8 cellular contexts compared by ENCODE assay signal in genomic region chr13:46184277-46184699, GRCh38. TPM values are rescaled to one million over a fixed set of nuclear protein-coding genes. Genes with fewer than 3 reads are reported as not detected.
DNase-seq lines count a peak whose midpoint lies in the region; ATAC-seq and TF ChIP-seq lines count a peak whose summit lies in the region.

No MANE protein-coding gene starts in this region.

- peak overlapping the region in 1 of 2 donors; percentile 21 for H3K4me3 ChIP-seq in CD4-positive, alpha-beta memory T cell (ENCODE audit: low read length in 2 of 2)
- H3K4me3 ChIP-seq in liver (ENCODE audit: low read depth in 1 of 3, low read length in 3 of 3), result no peak overlapping the region

- CTCF ChIA-PET in CD4-positive, alpha-beta memory T cell (lab: Charles Lee; ENCODE audit: partially characterized antibody), result interaction anchor here (1.0 to 4.5 kb wide), 7 partner anchors 8 to 58 kb away, joined by 3 to 42 read pairs (median 5); no protein-coding TSS in a partner anchor

- peak; percentile 77 to 81 (median 80) for DNase-seq in CD4-positive, alpha-beta memory T cell
- DNase-seq in T-helper 1 cell (peak; percentile 33 to 87 (median 60)), NCI-H1930 (lab: John Stamatoyannopoulos, UW) (no peak)
- DNase-seq in activated naive CD8-positive, alpha-beta T cell treated with anti-CD3 and anti-CD28 coated beads, Interleukin-2, amount 10 ng/mL, durations not matched to agents 7 days and 5 days, result peak; percentile 72

- peak overlapping the region; percentile 89 for H3K27ac ChIP-seq in CD4-positive, alpha-beta memory T cell (ENCODE audit: low read depth, low read length)
- H3K27ac ChIP-seq in liver (ENCODE audit: low read depth in 1 of 2, low read length in 2 of 2), result peak overlapping the region in 1 of 2 donors; percentile 10

- intact Hi-C loops in CD4-positive, alpha-beta memory T cell (cut with micrococcal nuclease), result loop anchor here (1.0 to 5.0 kb wide), 8 partner anchors 12 to 137 kb away; partner anchors contain the start of genes LRRC63 and ZC3H13

- peak overlapping the region; percentile 67 to 98 (median 98) for H3K4me3 Mint-ChIP-seq in CD4-positive, alpha-beta memory T cell
- peak overlapping the region; percentile 98 for H3K4me3 Mint-ChIP-seq in activated naive CD8-positive, alpha-beta T cell treated with anti-CD3 and anti-CD28 coated beads, Interleukin-2, amount 10 ng/mL, durations not matched to agents 7 days and 5 days
- peak overlapping the region; percentile 98 for H3K4me3 Mint-ChIP-seq in stimulated activated memory B cell treated with anti-CD40 and anti-IgM and Interleukin-4, amounts not matched to agents 10 μg/mL and 1 μg/mL and 100 μg/mL, for 72 hours

- H3K9me3 Mint-ChIP-seq in CD4-positive, alpha-beta memory T cell, result peaks cover 0 to 1% (median 0%) of the 10 kb centered on the region in 8 donors
- H3K9me3 Mint-ChIP-seq in activated naive CD8-positive, alpha-beta T cell treated with anti-CD3 and anti-CD28 coated beads, Interleukin-2, amount 10 ng/mL, durations not matched to agents 7 days and 5 days, result no peaks in the 10 kb centered on the region
- no peaks in the 10 kb centered on the region for H3K9me3 Mint-ChIP-seq in stimulated activated memory B cell treated with anti-CD40 and anti-IgM and Interleukin-4, amounts not matched to agents 10 μg/mL and 1 μg/mL and 100 μg/mL, for 72 hours

- no peaks in the 10 kb centered on the region for H3K9me3 ChIP-seq in CD4-positive, alpha-beta memory T cell (ENCODE audit: control insufficient read depth in 1 of 2, low read length in 2 of 2)
- H3K9me3 ChIP-seq in liver (ENCODE audit: control insufficient read depth in 4 of 4, low read length in 3 of 4), result no peaks in the 10 kb centered on the region

- peak; percentile 41 for ATAC-seq in GM19452 (IDR thresholded peaks at IDR 0.05; ENCODE audit: unreplicated experiment)
- peak; percentile 32 for ATAC-seq in HG03469 (IDR thresholded peaks at IDR 0.05; ENCODE audit: unreplicated experiment)
- ATAC-seq in activated naive CD8-positive, alpha-beta T cell treated with anti-CD3 and anti-CD28 coated beads, Interleukin-2, amount 10 ng/mL, durations not matched to agents 7 days and 5 days (ENCODE audit: low read depth), result peak; percentile 69
- ATAC-seq in stimulated activated memory B cell treated with anti-CD40 and anti-IgM and Interleukin-4, amounts not matched to agents 10 μg/mL and 1 μg/mL and 100 μg/mL, for 72 hours, result peak; percentile 69

- peaks cover 36% of the 10 kb centered on the region for H3K4me1 ChIP-seq in CD4-positive, alpha-beta memory T cell (ENCODE audit: insufficient read depth, low read length)
- H3K4me1 ChIP-seq in liver (ENCODE audit: control insufficient read depth in 4 of 4, insufficient read depth in 4 of 4, low read length in 3 of 4), result peaks cover 0 to 1% (median 0%) of the 10 kb centered on the region in 4 donors

- no peaks in the 10 kb centered on the region for H3K36me3 ChIP-seq in CD4-positive, alpha-beta memory T cell (ENCODE audit: insufficient read depth, low read length)
- no peaks in the 10 kb centered on the region for H3K36me3 ChIP-seq in liver (ENCODE audit: control insufficient read depth in 4 of 4, insufficient read depth in 3 of 4, low read depth in 1 of 4, low read length in 3 of 4)

- no peaks in the 10 kb centered on the region for H3K27me3 Mint-ChIP-seq in CD4-positive, alpha-beta memory T cell
- peaks cover 4% of the 10 kb centered on the region for H3K27me3 Mint-ChIP-seq in activated naive CD8-positive, alpha-beta T cell treated with anti-CD3 and anti-CD28 coated beads, Interleukin-2, amount 10 ng/mL, durations not matched to agents 7 days and 5 days
- H3K27me3 Mint-ChIP-seq in stimulated activated memory B cell treated with anti-CD40 and anti-IgM and Interleukin-4, amounts not matched to agents 10 μg/mL and 1 μg/mL and 100 μg/mL, for 72 hours, result no peaks in the 10 kb centered on the region

- peak; percentile 36 for TF ChIP-seq CTCF in liver (IDR thresholded peaks at IDR 0.05; ENCODE audit: low read depth, low read length, missing input control)

- peaks cover 4 to 21% of the 10 kb centered on the region in 2 donors for H3K36me3 Mint-ChIP-seq in CD4-positive, alpha-beta memory T cell
- H3K36me3 Mint-ChIP-seq in activated naive CD8-positive, alpha-beta T cell treated with anti-CD3 and anti-CD28 coated beads, Interleukin-2, amount 10 ng/mL, durations not matched to agents 7 days and 5 days, result peaks cover 14% of the 10 kb centered on the region
- peaks cover 13% of the 10 kb centered on the region for H3K36me3 Mint-ChIP-seq in stimulated activated memory B cell treated with anti-CD40 and anti-IgM and Interleukin-4, amounts not matched to agents 10 μg/mL and 1 μg/mL and 100 μg/mL, for 72 hours

- 38% methylated on average over 6 of the region's 6 CpGs for WGBS in liver

- peak overlapping the region; percentile 90 to 99 (median 96) for H3K27ac Mint-ChIP-seq in CD4-positive, alpha-beta memory T cell
- peak overlapping the region; percentile 100 for H3K27ac Mint-ChIP-seq in activated naive CD8-positive, alpha-beta T cell treated with anti-CD3 and anti-CD28 coated beads, Interleukin-2, amount 10 ng/mL, durations not matched to agents 7 days and 5 days
- H3K27ac Mint-ChIP-seq in stimulated activated memory B cell treated with anti-CD40 and anti-IgM and Interleukin-4, amounts not matched to agents 10 μg/mL and 1 μg/mL and 100 μg/mL, for 72 hours, result peak overlapping the region; percentile 94

- no peaks in the 10 kb centered on the region for H3K27me3 ChIP-seq in CD4-positive, alpha-beta memory T cell (ENCODE audit: insufficient read depth, low read length)
- no peaks in the 10 kb centered on the region for H3K27me3 ChIP-seq in liver (ENCODE audit: control insufficient read depth in 4 of 4, insufficient read depth in 4 of 4, low read length in 3 of 4)

- H3K4me1 Mint-ChIP-seq in CD4-positive, alpha-beta memory T cell, result peaks cover 34 to 50% (median 39%) of the 10 kb centered on the region in 4 donors
- peaks cover 36% of the 10 kb centered on the region for H3K4me1 Mint-ChIP-seq in activated naive CD8-positive, alpha-beta T cell treated with anti-CD3 and anti-CD28 coated beads, Interleukin-2, amount 10 ng/mL, durations not matched to agents 7 days and 5 days
- peaks cover 53% of the 10 kb centered on the region for H3K4me1 Mint-ChIP-seq in stimulated activated memory B cell treated with anti-CD40 and anti-IgM and Interleukin-4, amounts not matched to agents 10 μg/mL and 1 μg/mL and 100 μg/mL, for 72 hours

- POLR2A ChIA-PET in CD4-positive, alpha-beta memory T cell (lab: Charles Lee; ENCODE audit: partially characterized antibody), result interaction anchor here (0.9 to 16.8 kb wide), 8 partner anchors 12 to 112 kb away, joined by 3 to 288 read pairs (median 4); partner anchors contain the start of gene LRRC63
- POLR2A ChIA-PET in activated naive CD8-positive, alpha-beta T cell treated with anti-CD3 and anti-CD28 coated beads, Interleukin-2, amount 10 ng/mL, durations not matched to agents 7 days and 5 days (lab: Charles Lee), result interaction anchor here (0.6 to 2.2 kb wide), 4 partner anchors 8 to 27 kb away, joined by 3 to 8 read pairs (median 4); no protein-coding TSS in a partner anchor

- no peak overlapping the region for H3K9ac ChIP-seq in liver (ENCODE audit: low read depth in 1 of 2, low read length in 2 of 2)

- TF ChIP-seq RAD21 in liver (IDR thresholded peaks at IDR 0.05), result peak in 1 of 2 donors; percentile 61

TF ChIP-seq in liver, 16 proteins besides CTCF, POLR2A, EP300 and RAD21:
- TF ChIP-seq FOXA1 (IDR thresholded peaks at IDR 0.05) (no peak), FOXA2 (IDR thresholded peaks at IDR 0.05) (no peak), YY1 (IDR thresholded peaks at IDR 0.05) (no peak), RXRA (IDR thresholded peaks at IDR 0.05) (no peak)
- TF ChIP-seq, protein P1, sequence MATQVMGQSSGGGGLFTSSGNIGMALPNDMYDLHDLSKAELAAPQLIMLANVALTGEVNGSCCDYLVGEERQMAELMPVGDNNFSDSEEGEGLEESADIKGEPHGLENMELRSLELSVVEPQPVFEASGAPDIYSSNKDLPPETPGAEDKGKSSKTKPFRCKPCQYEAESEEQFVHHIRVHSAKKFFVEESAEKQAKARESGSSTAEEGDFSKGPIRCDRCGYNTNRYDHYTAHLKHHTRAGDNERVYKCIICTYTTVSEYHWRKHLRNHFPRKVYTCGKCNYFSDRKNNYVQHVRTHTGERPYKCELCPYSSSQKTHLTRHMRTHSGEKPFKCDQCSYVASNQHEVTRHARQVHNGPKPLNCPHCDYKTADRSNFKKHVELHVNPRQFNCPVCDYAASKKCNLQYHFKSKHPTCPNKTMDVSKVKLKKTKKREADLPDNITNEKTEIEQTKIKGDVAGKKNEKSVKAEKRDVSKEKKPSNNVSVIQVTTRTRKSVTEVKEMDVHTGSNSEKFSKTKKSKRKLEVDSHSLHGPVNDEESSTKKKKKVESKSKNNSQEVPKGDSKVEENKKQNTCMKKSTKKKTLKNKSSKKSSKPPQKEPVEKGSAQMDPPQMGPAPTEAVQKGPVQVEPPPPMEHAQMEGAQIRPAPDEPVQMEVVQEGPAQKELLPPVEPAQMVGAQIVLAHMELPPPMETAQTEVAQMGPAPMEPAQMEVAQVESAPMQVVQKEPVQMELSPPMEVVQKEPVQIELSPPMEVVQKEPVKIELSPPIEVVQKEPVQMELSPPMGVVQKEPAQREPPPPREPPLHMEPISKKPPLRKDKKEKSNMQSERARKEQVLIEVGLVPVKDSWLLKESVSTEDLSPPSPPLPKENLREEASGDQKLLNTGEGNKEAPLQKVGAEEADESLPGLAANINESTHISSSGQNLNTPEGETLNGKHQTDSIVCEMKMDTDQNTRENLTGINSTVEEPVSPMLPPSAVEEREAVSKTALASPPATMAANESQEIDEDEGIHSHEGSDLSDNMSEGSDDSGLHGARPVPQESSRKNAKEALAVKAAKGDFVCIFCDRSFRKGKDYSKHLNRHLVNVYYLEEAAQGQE (IDR thresholded peaks at IDR 0.05), result no peak

RNA-seq across cellular contexts. Expression of gene LCP1, which starts 2.3 kb away (rescaled TPM):
- total RNA-seq in CD4-positive, alpha-beta memory T cell, result 100 to 1,000 TPM; 466 to 497 TPM
- polyA plus RNA-seq in CD4-positive, alpha-beta memory T cell, result 1,000 to 10,000 TPM; 1,169 to 1,658 TPM
- 1,000 to 10,000 TPM in 1 of 2 experiments, 100 to 1,000 TPM in 1; 965 to 1,009 TPM for total RNA-seq in activated naive CD8-positive, alpha-beta T cell treated with anti-CD3 and anti-CD28 coated beads, Interleukin-2, amount 10 ng/mL, durations not matched to agents 7 days and 5 days
- total RNA-seq in liver, result 10 to 100 TPM; 44.8 to 90.6 TPM
- 10 to 100 TPM; 12.6 to 27.1 TPM for polyA plus RNA-seq in liver

RNA-seq across cellular contexts. Expression of gene LRRC63, which starts 27.4 kb away (rescaled TPM):
- total RNA-seq in CD4-positive, alpha-beta memory T cell, result under 1 TPM; 0.49 to 0.75 TPM
- polyA plus RNA-seq in CD4-positive, alpha-beta memory T cell, result under 1 TPM; 0.41 to 0.57 TPM
- 1 to 10 TPM; 1.5 to 1.6 TPM for total RNA-seq in activated naive CD8-positive, alpha-beta T cell treated with anti-CD3 and anti-CD28 coated beads, Interleukin-2, amount 10 ng/mL, durations not matched to agents 7 days and 5 days
- total RNA-seq in liver, result under 1 TPM; 0.08 to 0.84 TPM
- polyA plus RNA-seq in liver, result under 1 TPM; 0.03 to 0.10 TPM

Comparison
In these comparisons a context has a peak if more than half of its experiments do, and no peak if none do; other contexts are left out.
1. DNase-seq: peak in CD4-positive, alpha-beta memory T cell (5 of 5), T-helper 1 cell (5 of 5) and activated naive CD8-positive, alpha-beta T cell treated with anti-CD3 and anti-CD28 coated beads, Interleukin-2, amount 10 ng/mL, durations not matched to agents 7 days and 5 days (single experiment); none in NCI-H1930 (0 of 2).
2. RNA of gene LCP1, which starts 2.3 kb away (total RNA-seq): 965 to 1,009 TPM in activated naive CD8-positive, alpha-beta T cell treated with anti-CD3 and anti-CD28 coated beads, Interleukin-2, amount 10 ng/mL, durations not matched to agents 7 days and 5 days and 466 to 497 TPM in CD4-positive, alpha-beta memory T cell; 44.8 to 90.6 TPM in liver; every median in the first group is over 4 times any median in the second.
3. Peak in every context shown above with its lines, with median percentiles within 50 percentile points of each other: H3K27ac Mint-ChIP-seq, H3K4me3 Mint-ChIP-seq and ATAC-seq.